1 cellular context compared by ENCODE assay signal in genomic region chr6:50823130-50823920, GRCh38.
TF ChIP-seq lines count a peak whose summit lies in the region.

No MANE protein-coding gene starts in this region.

TF ChIP-seq in H1, 55 proteins besides CTCF, POLR2A, EP300 and RAD21:
- TF ChIP-seq EZH2 (IDR thresholded peaks at IDR 0.05; ENCODE audit: low read depth, low read length, severe bottlenecking) (peak; percentile 96), CBX8 (IDR thresholded peaks at IDR 0.05; ENCODE audit: borderline replicate concordance, low read depth, low read length) (0 out of 2 replicates have a peak, but pooled peaks have one; percentile 82), RXRA (IDR thresholded peaks at IDR 0.05; ENCODE audit: insufficient read depth, low read depth, low read length) (no peak), SUZ12 (IDR thresholded peaks at IDR 0.05; ENCODE audit: low read length) (peak; percentile 95), RNF2 (IDR thresholded peaks at IDR 0.05; ENCODE audit: borderline replicate concordance, low read depth, low read length, missing control alignments, poor library complexity, severe bottlenecking) (peak; percentile 93), NANOG (IDR thresholded peaks at IDR 0.05; ENCODE audit: insufficient read depth, low read depth, low read length, poor library complexity, severe bottlenecking) (no peak)
